Comparison of ENCODE assay signal across 24 cellular contexts in genomic region chr2:223285505-223286265, GRCh38.
"Had no signal": no experiment of that assay in that cellular context is flagged by ENCODE, and none has a peak within 500 bp of the region (broad histone marks: within the 10 kb centered on the region; RNA-seq: fewer than 3 reads in every experiment).

No MANE protein-coding gene starts in this region.

- H3K4me3 Mint-ChIP-seq: activated CD4-positive, alpha-beta memory T cell treated with anti-CD3 and anti-CD28 coated beads, Interleukin-2, amount 10 ng/mL, durations not matched to agents 7 days and 5 days; activated CD4-positive, alpha-beta T cell treated with anti-CD3 and anti-CD28 coated beads for 36 hours; activated naive CD8-positive, alpha-beta T cell treated with anti-CD3 and anti-CD28 coated beads, Interleukin-2, amount 10 ng/mL, durations not matched to agents 7 days and 5 days; T-cell had no signal

- H3K36me3 Mint-ChIP-seq: activated naive CD8-positive, alpha-beta T cell treated with anti-CD3 and anti-CD28 coated beads, Interleukin-2, amount 10 ng/mL, durations not matched to agents 7 days and 5 days; T-cell had no signal

- H3K27me3 Mint-ChIP-seq: activated CD4-positive, alpha-beta memory T cell treated with anti-CD3 and anti-CD28 coated beads, Interleukin-2, amount 10 ng/mL, durations not matched to agents 7 days and 5 days; activated CD4-positive, alpha-beta T cell treated with anti-CD3 and anti-CD28 coated beads for 36 hours; activated naive CD8-positive, alpha-beta T cell treated with anti-CD3 and anti-CD28 coated beads, Interleukin-2, amount 10 ng/mL, durations not matched to agents 7 days and 5 days; T-cell had no signal

- H3K4me3 ChIP-seq: adrenal gland, breast epithelium, Peyer's patch, SJSA1 had no signal

- H3K27ac ChIP-seq: adrenal gland, breast epithelium, Peyer's patch, SJSA1 had no signal

- H3K27me3 ChIP-seq: adrenal gland, breast epithelium, Peyer's patch, SJSA1 had no signal

- FAIRE-seq: TTC549 had no signal

- H3K27ac Mint-ChIP-seq: activated CD4-positive, alpha-beta memory T cell treated with anti-CD3 and anti-CD28 coated beads, Interleukin-2, amount 10 ng/mL, durations not matched to agents 7 days and 5 days; activated CD4-positive, alpha-beta T cell treated with anti-CD3 and anti-CD28 coated beads for 36 hours; activated naive CD8-positive, alpha-beta T cell treated with anti-CD3 and anti-CD28 coated beads, Interleukin-2, amount 10 ng/mL, durations not matched to agents 7 days and 5 days; T-cell had no signal

- H3K36me3 ChIP-seq: adrenal gland, breast epithelium, Peyer's patch, SJSA1 had no signal

- ATAC-seq: activated CD4-positive, alpha-beta T cell treated with anti-CD3 and anti-CD28 coated beads for 36 hours; T-cell had no signal

- DNase-seq: activated CD4-positive, alpha-beta memory T cell treated with anti-CD3 and anti-CD28 coated beads, Interleukin-2, amount 10 ng/mL, durations not matched to agents 7 days and 5 days; activated CD4-positive, alpha-beta T cell treated with anti-CD3 and anti-CD28 coated beads for 36 hours; activated CD4-positive, alpha-beta T cell treated with anti-CD3 and anti-CD28 coated beads, Interleukin-2, amount 50 U/mL, for 1 hour; activated CD8-positive, alpha-beta memory T cell treated with anti-CD3 and anti-CD28 coated beads, Interleukin-2, amount 50 U/mL, for 4 hours; activated naive CD4-positive, alpha-beta T cell treated with anti-CD3 and anti-CD28 coated beads, Interleukin-2, amount 50 U/mL, for 16 hours; activated naive CD8-positive, alpha-beta T cell treated with anti-CD3 and anti-CD28 coated beads, Interleukin-2, amount 10 ng/mL, durations not matched to agents 7 days and 5 days; activated T-cell treated with anti-CD3 and anti-CD28 coated beads, Interleukin-2, amount 50 U/mL, for 1 hour; adrenal gland; anterior cingulate cortex; caudate nucleus; KBM-7; NCI-H1048; NCI-H146; NCI-H187 treated with DMSO at 0.1 percent for 48 hours; NCI-H2081 treated with DMSO at 0.1 percent for 48 hours; NCI-H446; Peyer's patch; SHP77; T-cell; T-helper 2 cell; T1000 had no signal

- H3K4me1 ChIP-seq: adrenal gland, breast epithelium, Peyer's patch, SJSA1 had no signal

- H3K4me1 Mint-ChIP-seq: activated CD4-positive, alpha-beta memory T cell treated with anti-CD3 and anti-CD28 coated beads, Interleukin-2, amount 10 ng/mL, durations not matched to agents 7 days and 5 days; activated CD4-positive, alpha-beta T cell treated with anti-CD3 and anti-CD28 coated beads for 36 hours; activated naive CD8-positive, alpha-beta T cell treated with anti-CD3 and anti-CD28 coated beads, Interleukin-2, amount 10 ng/mL, durations not matched to agents 7 days and 5 days; T-cell had no signal

- H3K9me3 ChIP-seq: adrenal gland, Peyer's patch, SJSA1 had no signal
